14 cellular contexts compared by ENCODE assay signal in genomic region chr2:85814802-85815550, GRCh38.
"Had no signal": no experiment of that assay in that cellular context is flagged by ENCODE, and none has a peak within 500 bp of the region (broad histone marks: within the 10 kb centered on the region; RNA-seq: fewer than 3 reads in every experiment).

No MANE protein-coding gene starts in this region.

- H3K27ac ChIP-seq: cardiac muscle cell, foreskin keratinocyte, left lung, sigmoid colon, stomach, suprapubic skin, transverse colon, vagina had no signal

- H3K27ac Mint-ChIP-seq: activated naive CD8-positive, alpha-beta T cell treated with anti-CD3 and anti-CD28 coated beads, Interleukin-2, amount 50 U/mL, for 24 hours; activated T-helper 1 cell treated with anti-CD3 and anti-CD28 coated beads, Interleukin-12 subunit alpha, Interleukin-12 subunit beta, Interleukin-2, Interleukin-4 antibody, amounts not matched to agents 30 ng/mL and 10 ng/mL and 1 ng/mL, durations not matched to agents 14 hours and 24 hours and 36 hours; memory B cell; stimulated activated memory B cell treated with anti-CD40 and anti-IgM and Interleukin-4, amounts not matched to agents 10 μg/mL and 1 μg/mL and 100 μg/mL, for 72 hours had no signal

- H3K4me3 Mint-ChIP-seq: activated naive CD8-positive, alpha-beta T cell treated with anti-CD3 and anti-CD28 coated beads, Interleukin-2, amount 50 U/mL, for 24 hours; activated T-helper 1 cell treated with anti-CD3 and anti-CD28 coated beads, Interleukin-12 subunit alpha, Interleukin-12 subunit beta, Interleukin-2, Interleukin-4 antibody, amounts not matched to agents 30 ng/mL and 10 ng/mL and 1 ng/mL, durations not matched to agents 14 hours and 24 hours and 36 hours; memory B cell; stimulated activated memory B cell treated with anti-CD40 and anti-IgM and Interleukin-4, amounts not matched to agents 10 μg/mL and 1 μg/mL and 100 μg/mL, for 72 hours had no signal

- H3K4me3 ChIP-seq: cardiac muscle cell, left lung, sigmoid colon, smooth muscle cell, stomach, suprapubic skin, transverse colon, vagina had no signal

- H3K4me1 Mint-ChIP-seq: activated naive CD8-positive, alpha-beta T cell treated with anti-CD3 and anti-CD28 coated beads, Interleukin-2, amount 50 U/mL, for 24 hours had no signal

- H3K36me3 ChIP-seq: cardiac muscle cell, left lung, sigmoid colon, stomach, suprapubic skin, transverse colon, vagina had no signal

- H3K4me2 ChIP-seq: smooth muscle cell had no signal

- H3K9me3 ChIP-seq: left lung, sigmoid colon, stomach, suprapubic skin, transverse colon, vagina had no signal

- H3K4me1 ChIP-seq: foreskin keratinocyte had no signal

- H3K9me3 Mint-ChIP-seq: activated naive CD8-positive, alpha-beta T cell treated with anti-CD3 and anti-CD28 coated beads, Interleukin-2, amount 50 U/mL, for 24 hours; activated T-helper 1 cell treated with anti-CD3 and anti-CD28 coated beads, Interleukin-12 subunit alpha, Interleukin-12 subunit beta, Interleukin-2, Interleukin-4 antibody, amounts not matched to agents 30 ng/mL and 10 ng/mL and 1 ng/mL, durations not matched to agents 14 hours and 24 hours and 36 hours; memory B cell; nephron; stimulated activated memory B cell treated with anti-CD40 and anti-IgM and Interleukin-4, amounts not matched to agents 10 μg/mL and 1 μg/mL and 100 μg/mL, for 72 hours had no signal

- H3K27me3 ChIP-seq: cardiac muscle cell, left lung, sigmoid colon, stomach, transverse colon, vagina had no signal

- H3K36me3 Mint-ChIP-seq: memory B cell; stimulated activated memory B cell treated with anti-CD40 and anti-IgM and Interleukin-4, amounts not matched to agents 10 μg/mL and 1 μg/mL and 100 μg/mL, for 72 hours had no signal
